ENCODE assay signal across 12 cellular contexts in the genomic region with DNA sequence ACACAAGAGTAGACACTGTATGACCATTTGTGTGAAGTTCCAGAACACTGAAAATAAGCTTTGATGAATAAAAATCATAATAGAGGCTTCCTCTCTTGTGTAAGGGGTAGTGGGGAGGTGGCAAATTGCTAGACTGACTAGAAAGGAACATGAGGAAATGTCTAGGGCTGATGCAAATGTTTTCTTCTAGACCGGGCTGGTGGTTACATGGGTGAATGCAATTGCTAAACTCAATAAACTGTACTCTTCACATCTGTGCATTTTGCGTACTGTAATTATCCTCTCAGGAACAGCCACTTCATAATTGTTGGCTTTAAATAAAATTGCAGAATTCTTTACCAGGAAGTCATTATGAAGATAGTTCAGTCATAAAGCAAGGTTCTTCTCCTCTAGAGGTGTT.
DNase-seq lines count a peak whose midpoint lies in the region; ATAC-seq lines count a peak whose summit lies in the region.
"Had no signal": no experiment of that assay in that cellular context is flagged by ENCODE, and none has a peak within 500 bp of the region (broad histone marks: within the 10 kb centered on the region; RNA-seq: fewer than 3 reads in every experiment).

No MANE protein-coding gene starts in this region.

- DNase-seq in AML-193 (lab: John Stamatoyannopoulos, UW) = peak; percentile 61 to 70
- peak; percentile 34 for DNase-seq in NCI-H187 treated with DMSO at 0.1 percent for 48 hours (lab: John Stamatoyannopoulos, UW)
- DNase-seq in NCI-H345 (lab: John Stamatoyannopoulos, UW) = no peak
- DNase-seq in NCI-H2171 treated with DMSO at 0.1 percent for 48 hours (lab: John Stamatoyannopoulos, UW) = no peak
- no peak for DNase-seq in DMS153 (lab: John Stamatoyannopoulos, UW)
- DNase-seq in activated naive CD4-positive, alpha-beta T cell treated with Interleukin-2 at 50 U/mL for 16 hours = no peak
- DNase-seq: activated CD4-positive, alpha-beta T cell treated with anti-CD3 and anti-CD28 coated beads, Interleukin-2, amount 10 ng/mL, durations not matched to agents 7 days and 5 days; OCI-M1; psoas muscle had no signal

- ATAC-seq in GM18870 (IDR thresholded peaks at IDR 0.05; ENCODE audit: unreplicated experiment) (peak; percentile 71), HG02759 (IDR thresholded peaks at IDR 0.05; ENCODE audit: unreplicated experiment) (peak; percentile 82)
- ATAC-seq: left lobe of liver, psoas muscle had no signal

Comparison
In these comparisons a context has a peak if more than half of its experiments do, and no peak if none do; other contexts are left out.
1. DNase-seq: peak in AML-193 (2 of 2) and NCI-H187 treated with DMSO at 0.1 percent for 48 hours (single experiment); none in NCI-H345 (single experiment), NCI-H2171 treated with DMSO at 0.1 percent for 48 hours (single experiment), DMS153 (single experiment) and activated naive CD4-positive, alpha-beta T cell treated with Interleukin-2 at 50 U/mL for 16 hours (single experiment).